9 cellular contexts compared by ENCODE assay signal in genomic region chr5:156934450-156935211, GRCh38. TPM values are rescaled to one million over a fixed set of nuclear protein-coding genes. Genes with fewer than 3 reads are reported as not detected.
DNase-seq lines count a peak whose midpoint lies in the region; ATAC-seq and TF ChIP-seq lines count a peak whose summit lies in the region.
"Had no signal": no experiment of that assay in that cellular context is flagged by ENCODE, and none has a peak within 500 bp of the region (broad histone marks: within the 10 kb centered on the region; RNA-seq: fewer than 3 reads in every experiment).

No MANE protein-coding gene starts in this region.

- H3K27me3 Mint-ChIP-seq in activated naive CD8-positive, alpha-beta T cell treated with anti-CD3 and anti-CD28 coated beads, Interleukin-2, amount 10 ng/mL, durations not matched to agents 7 days and 5 days: no peaks in the 10 kb centered on the region

- no peaks in the 10 kb centered on the region for H4K20me1 ChIP-seq in DOHH2 (ENCODE audit: control insufficient read depth, insufficient read depth, low read depth, low read length)

- H3K27me3 ChIP-seq in DOHH2 (ENCODE audit: control insufficient read depth, low read length) (no peaks in the 10 kb centered on the region), tibial nerve (no peaks in the 10 kb centered on the region)

- H3K9me3 Mint-ChIP-seq in activated naive CD8-positive, alpha-beta T cell treated with anti-CD3 and anti-CD28 coated beads, Interleukin-2, amount 10 ng/mL, durations not matched to agents 7 days and 5 days: peaks cover 15% of the 10 kb centered on the region

- H3K79me2 ChIP-seq in DOHH2 (ENCODE audit: control insufficient read depth, low read length): no peaks in the 10 kb centered on the region

- H3K9me2 ChIP-seq in DOHH2 (replicated peaks; ENCODE audit: control insufficient read depth, low read length): no peaks in the 10 kb centered on the region

- H3K27ac ChIP-seq in DOHH2 (ENCODE audit: low read depth, low read length) (peak overlapping the region; percentile 66), tibial nerve (no peak overlapping the region)
- H3K27ac ChIP-seq: SK-N-MC had no signal

- peaks cover 5% of the 10 kb centered on the region; the same call in 1 of the 2 replicates for H3F3A ChIP-seq in DOHH2 (ENCODE audit: control insufficient read depth, insufficient read depth)

- TF ChIP-seq POLR2A in tibial nerve (IDR thresholded peaks at IDR 0.05): no peak

- H3K4me2 ChIP-seq in DOHH2 (ENCODE audit: low read length): no peak overlapping the region

- DNase-seq in RPMI8226: peak; percentile 47
- peak; percentile 64 for DNase-seq in activated naive CD8-positive, alpha-beta T cell treated with anti-CD3 and anti-CD28 coated beads, Interleukin-2, amount 10 ng/mL, durations not matched to agents 7 days and 5 days
- peak; percentile 66 for DNase-seq in medulla oblongata (ENCODE audit: extremely low spot score)
- peak in 1 of 2 donors; percentile 23 for DNase-seq in tibial nerve (ENCODE audit: low spot score in 2 of 2)
- no peak for DNase-seq in SW480 (ENCODE audit: low spot score)
- no peak for DNase-seq in DMS79 (lab: John Stamatoyannopoulos, UW)

- H3K4me3 Mint-ChIP-seq in activated naive CD8-positive, alpha-beta T cell treated with anti-CD3 and anti-CD28 coated beads, Interleukin-2, amount 10 ng/mL, durations not matched to agents 7 days and 5 days: no peak overlapping the region

- H3K4me3 ChIP-seq in DOHH2 (ENCODE audit: low read length) (no peak overlapping the region), tibial nerve (no peak overlapping the region)
- H3K4me3 ChIP-seq: SK-N-MC had no signal

- peaks cover 4% of the 10 kb centered on the region; the same call in 1 of the 2 replicates for H3K9me3 ChIP-seq in DOHH2 (ENCODE audit: control insufficient read depth, insufficient read depth, low read length)
- H3K9me3 ChIP-seq in tibial nerve: no peaks in the 10 kb centered on the region

- H3K4me1 ChIP-seq in DOHH2 (ENCODE audit: control insufficient read depth, low read length) (peaks cover 72% of the 10 kb centered on the region), tibial nerve (no peaks in the 10 kb centered on the region)

- peaks cover 37% of the 10 kb centered on the region for H3K36me3 Mint-ChIP-seq in activated naive CD8-positive, alpha-beta T cell treated with anti-CD3 and anti-CD28 coated beads, Interleukin-2, amount 10 ng/mL, durations not matched to agents 7 days and 5 days

- H3K36me3 ChIP-seq in DOHH2 (ENCODE audit: control insufficient read depth, low read length): peaks cover 6% of the 10 kb centered on the region
- no peaks in the 10 kb centered on the region for H3K36me3 ChIP-seq in tibial nerve

- POLR2A ChIA-PET in activated naive CD8-positive, alpha-beta T cell treated with anti-CD3 and anti-CD28 coated beads, Interleukin-2, amount 10 ng/mL, durations not matched to agents 7 days and 5 days (lab: Charles Lee): interaction anchor here (1.1 to 1.6 kb wide), 2 partner anchors 14 to 91 kb away, joined by 3 to 4 read pairs; no protein-coding TSS in a partner anchor

- TF ChIP-seq CTCF in DOHH2 (IDR thresholded peaks at IDR 0.05; ENCODE audit: low read depth, low read length, poor library complexity, severe bottlenecking) (peak; percentile 82), tibial nerve (IDR thresholded peaks at IDR 0.05) (peak in 4 of 5 experiments; percentile 7 to 49 (median 24))

- WGBS in tibial nerve, 2 donors: 55 to 56% methylated on average over 9 of the region's 9 CpGs

- no peak for TF ChIP-seq EP300 in tibial nerve (IDR thresholded peaks at IDR 0.05)

- peak; percentile 38 for ATAC-seq in GM21447 (IDR thresholded peaks at IDR 0.05; ENCODE audit: unreplicated experiment)
- ATAC-seq in activated naive CD8-positive, alpha-beta T cell treated with anti-CD3 and anti-CD28 coated beads, Interleukin-2, amount 10 ng/mL, durations not matched to agents 7 days and 5 days (ENCODE audit: low read depth): no peak

- peaks cover 61% of the 10 kb centered on the region for H3K4me1 Mint-ChIP-seq in activated naive CD8-positive, alpha-beta T cell treated with anti-CD3 and anti-CD28 coated beads, Interleukin-2, amount 10 ng/mL, durations not matched to agents 7 days and 5 days

- H3K27ac Mint-ChIP-seq in activated naive CD8-positive, alpha-beta T cell treated with anti-CD3 and anti-CD28 coated beads, Interleukin-2, amount 10 ng/mL, durations not matched to agents 7 days and 5 days: peak overlapping the region; percentile 55

RNA-seq across cellular contexts. Expression of gene TIMD4, which starts 28.4 kb away (rescaled TPM):
- total RNA-seq in activated naive CD8-positive, alpha-beta T cell treated with anti-CD3 and anti-CD28 coated beads, Interleukin-2, amount 10 ng/mL, durations not matched to agents 7 days and 5 days: 1 to 10 TPM; 3.7 to 4.9 TPM
- not detected for total RNA-seq in tibial nerve

Comparison
In these comparisons a context has a peak if more than half of its experiments do, and no peak if none do; other contexts are left out.
1. DNase-seq: peak in RPMI8226 (single experiment), activated naive CD8-positive, alpha-beta T cell treated with anti-CD3 and anti-CD28 coated beads, Interleukin-2, amount 10 ng/mL, durations not matched to agents 7 days and 5 days (single experiment) and medulla oblongata (single experiment); none in SW480 (single experiment) and DMS79 (single experiment).